ENCODE assay signal across 15 cellular contexts in genomic region chr4:105751718-105752299, GRCh38.
"Had no signal": no experiment of that assay in that cellular context is flagged by ENCODE, and none has a peak within 500 bp of the region (broad histone marks: within the 10 kb centered on the region; RNA-seq: fewer than 3 reads in every experiment).

No MANE protein-coding gene starts in this region.

- ATAC-seq: activated naive CD8-positive, alpha-beta T cell treated with anti-CD3 and anti-CD28 coated beads, Interleukin-2, amount 50 U/mL, for 24 hours; activated T-helper 17 cell treated with anti-CD3 and anti-CD28 coated beads, Interleukin-2, amount 50 U/mL, for 72 hours; heart left ventricle; psoas muscle; right lobe of liver; stimulated activated naive CD8-positive, alpha-beta T cell treated with anti-CD3 and anti-CD28 coated beads, Interleukin-15, amount 100 ng/mL, for 72 hours; upper lobe of right lung had no signal

- H3K9me3 Mint-ChIP-seq: activated naive CD4-positive, alpha-beta T cell treated with anti-CD3 and anti-CD28 coated beads for 36 hours; activated naive CD8-positive, alpha-beta T cell treated with anti-CD3 and anti-CD28 coated beads, Interleukin-2, amount 50 U/mL, for 24 hours; activated T-helper 17 cell treated with anti-CD3 and anti-CD28 coated beads, Interleukin-2, amount 50 U/mL, for 72 hours; nephron; stimulated activated naive CD8-positive, alpha-beta T cell treated with anti-CD3 and anti-CD28 coated beads, Interleukin-15, amount 100 ng/mL, for 72 hours had no signal

- H3K4me3 Mint-ChIP-seq: activated naive CD4-positive, alpha-beta T cell treated with anti-CD3 and anti-CD28 coated beads for 36 hours; activated naive CD8-positive, alpha-beta T cell treated with anti-CD3 and anti-CD28 coated beads, Interleukin-2, amount 50 U/mL, for 24 hours; activated T-helper 17 cell treated with anti-CD3 and anti-CD28 coated beads, Interleukin-2, amount 50 U/mL, for 72 hours; nephron; stimulated activated naive CD8-positive, alpha-beta T cell treated with anti-CD3 and anti-CD28 coated beads, Interleukin-15, amount 100 ng/mL, for 72 hours had no signal

- H3K27ac Mint-ChIP-seq: activated naive CD4-positive, alpha-beta T cell treated with anti-CD3 and anti-CD28 coated beads for 36 hours; activated naive CD8-positive, alpha-beta T cell treated with anti-CD3 and anti-CD28 coated beads, Interleukin-2, amount 50 U/mL, for 24 hours; activated T-helper 17 cell treated with anti-CD3 and anti-CD28 coated beads, Interleukin-2, amount 50 U/mL, for 72 hours; nephron; stimulated activated naive CD8-positive, alpha-beta T cell treated with anti-CD3 and anti-CD28 coated beads, Interleukin-15, amount 100 ng/mL, for 72 hours had no signal

- H3K27me3 Mint-ChIP-seq: activated naive CD8-positive, alpha-beta T cell treated with anti-CD3 and anti-CD28 coated beads, Interleukin-2, amount 50 U/mL, for 24 hours; activated T-helper 17 cell treated with anti-CD3 and anti-CD28 coated beads, Interleukin-2, amount 50 U/mL, for 72 hours; stimulated activated naive CD8-positive, alpha-beta T cell treated with anti-CD3 and anti-CD28 coated beads, Interleukin-15, amount 100 ng/mL, for 72 hours had no signal

- H3K4me3 ChIP-seq: heart left ventricle, psoas muscle, right lobe of liver, testis, upper lobe of right lung had no signal

- H3K9me3 ChIP-seq: psoas muscle, testis, upper lobe of right lung had no signal

- DNase-seq: activated CD4-positive, CD25-positive, alpha-beta regulatory T cell treated with anti-CD3 and anti-CD28 coated beads, Interleukin-2, amount 50 U/mL, for 72 hours; activated naive CD4-positive, alpha-beta T cell treated with anti-CD3 and anti-CD28 coated beads for 36 hours; activated naive CD8-positive, alpha-beta T cell treated with anti-CD3 and anti-CD28 coated beads, Interleukin-2, amount 50 U/mL, for 24 hours; activated T-cell treated with anti-CD3 and anti-CD28 coated beads for 4 hours; dermis blood vessel endothelial cell; heart left ventricle; psoas muscle; right lobe of liver; stimulated activated naive CD8-positive, alpha-beta T cell treated with anti-CD3 and anti-CD28 coated beads, Interleukin-15, amount 100 ng/mL, for 72 hours; testis; upper lobe of right lung had no signal

- H3K27me3 ChIP-seq: heart left ventricle, right lobe of liver, testis, upper lobe of right lung had no signal

- H3K4me1 Mint-ChIP-seq: activated naive CD8-positive, alpha-beta T cell treated with anti-CD3 and anti-CD28 coated beads, Interleukin-2, amount 50 U/mL, for 24 hours; activated T-helper 17 cell treated with anti-CD3 and anti-CD28 coated beads, Interleukin-2, amount 50 U/mL, for 72 hours; nephron; stimulated activated naive CD8-positive, alpha-beta T cell treated with anti-CD3 and anti-CD28 coated beads, Interleukin-15, amount 100 ng/mL, for 72 hours had no signal

- H3K36me3 ChIP-seq: heart left ventricle, right lobe of liver, upper lobe of right lung had no signal

- FAIRE-seq: astrocyte, frontal cortex had no signal
